In genomic region chr12:50185496-50185895, GRCh38 we compare ENCODE assay signal across 1 cellular context.
TF ChIP-seq lines count a peak whose summit lies in the region.

No MANE protein-coding gene starts in this region.

TF ChIP-seq in endothelial cell of umbilical vein, 7 proteins besides CTCF, POLR2A, EP300 and RAD21:
- TF ChIP-seq MAX (IDR thresholded peaks at IDR 0.05; ENCODE audit: insufficient read depth, insufficient read length), result no peak
- TF ChIP-seq MYC (IDR thresholded peaks at IDR 0.05; ENCODE audit: low read depth, low read length), result no peak
- TF ChIP-seq POLR2AphosphoS5 (IDR thresholded peaks at IDR 0.05; ENCODE audit: insufficient read depth, low read depth, low read length), result no peak
- TF ChIP-seq JUN (IDR thresholded peaks at IDR 0.05; ENCODE audit: borderline replicate concordance, insufficient read depth, insufficient read length, low read depth), result no peak
- no peak for TF ChIP-seq FOS (IDR thresholded peaks at IDR 0.05; ENCODE audit: borderline replicate concordance, insufficient read depth, low read length)
- no peak for TF ChIP-seq EZH2 (IDR thresholded peaks at IDR 0.05; ENCODE audit: borderline replicate concordance, low read depth, low read length, severe bottlenecking)
- TF ChIP-seq GATA2 (IDR thresholded peaks at IDR 0.05; ENCODE audit: insufficient read depth, insufficient read length, low read depth, low read length), result no peak
